ENCODE assay signal across 1 cellular context in the genomic region with DNA sequence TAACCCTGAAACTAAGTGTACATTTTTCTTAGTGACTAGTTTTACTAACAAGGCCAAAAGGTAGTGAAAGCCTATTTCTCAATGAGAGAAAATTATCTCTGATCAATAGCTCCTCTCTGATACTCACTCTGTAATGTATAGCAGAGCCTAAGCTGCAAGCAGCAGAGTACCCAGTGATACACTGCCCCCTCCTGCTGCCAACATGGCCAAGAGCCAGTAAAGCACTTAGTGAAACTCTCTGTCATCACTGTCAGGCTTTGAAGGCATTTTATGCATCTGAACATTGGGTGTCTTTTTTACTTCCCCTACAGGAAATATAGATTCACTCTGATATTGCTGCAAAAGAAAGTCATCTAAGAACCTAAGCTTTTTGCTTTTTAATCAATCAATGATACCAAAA.
TF ChIP-seq lines count a peak whose summit lies in the region.

No MANE protein-coding gene starts in this region.

TF ChIP-seq in GM23338, 12 proteins besides CTCF, POLR2A, EP300 and RAD21 (continued from another document):
- TF ChIP-seq, protein P1, sequence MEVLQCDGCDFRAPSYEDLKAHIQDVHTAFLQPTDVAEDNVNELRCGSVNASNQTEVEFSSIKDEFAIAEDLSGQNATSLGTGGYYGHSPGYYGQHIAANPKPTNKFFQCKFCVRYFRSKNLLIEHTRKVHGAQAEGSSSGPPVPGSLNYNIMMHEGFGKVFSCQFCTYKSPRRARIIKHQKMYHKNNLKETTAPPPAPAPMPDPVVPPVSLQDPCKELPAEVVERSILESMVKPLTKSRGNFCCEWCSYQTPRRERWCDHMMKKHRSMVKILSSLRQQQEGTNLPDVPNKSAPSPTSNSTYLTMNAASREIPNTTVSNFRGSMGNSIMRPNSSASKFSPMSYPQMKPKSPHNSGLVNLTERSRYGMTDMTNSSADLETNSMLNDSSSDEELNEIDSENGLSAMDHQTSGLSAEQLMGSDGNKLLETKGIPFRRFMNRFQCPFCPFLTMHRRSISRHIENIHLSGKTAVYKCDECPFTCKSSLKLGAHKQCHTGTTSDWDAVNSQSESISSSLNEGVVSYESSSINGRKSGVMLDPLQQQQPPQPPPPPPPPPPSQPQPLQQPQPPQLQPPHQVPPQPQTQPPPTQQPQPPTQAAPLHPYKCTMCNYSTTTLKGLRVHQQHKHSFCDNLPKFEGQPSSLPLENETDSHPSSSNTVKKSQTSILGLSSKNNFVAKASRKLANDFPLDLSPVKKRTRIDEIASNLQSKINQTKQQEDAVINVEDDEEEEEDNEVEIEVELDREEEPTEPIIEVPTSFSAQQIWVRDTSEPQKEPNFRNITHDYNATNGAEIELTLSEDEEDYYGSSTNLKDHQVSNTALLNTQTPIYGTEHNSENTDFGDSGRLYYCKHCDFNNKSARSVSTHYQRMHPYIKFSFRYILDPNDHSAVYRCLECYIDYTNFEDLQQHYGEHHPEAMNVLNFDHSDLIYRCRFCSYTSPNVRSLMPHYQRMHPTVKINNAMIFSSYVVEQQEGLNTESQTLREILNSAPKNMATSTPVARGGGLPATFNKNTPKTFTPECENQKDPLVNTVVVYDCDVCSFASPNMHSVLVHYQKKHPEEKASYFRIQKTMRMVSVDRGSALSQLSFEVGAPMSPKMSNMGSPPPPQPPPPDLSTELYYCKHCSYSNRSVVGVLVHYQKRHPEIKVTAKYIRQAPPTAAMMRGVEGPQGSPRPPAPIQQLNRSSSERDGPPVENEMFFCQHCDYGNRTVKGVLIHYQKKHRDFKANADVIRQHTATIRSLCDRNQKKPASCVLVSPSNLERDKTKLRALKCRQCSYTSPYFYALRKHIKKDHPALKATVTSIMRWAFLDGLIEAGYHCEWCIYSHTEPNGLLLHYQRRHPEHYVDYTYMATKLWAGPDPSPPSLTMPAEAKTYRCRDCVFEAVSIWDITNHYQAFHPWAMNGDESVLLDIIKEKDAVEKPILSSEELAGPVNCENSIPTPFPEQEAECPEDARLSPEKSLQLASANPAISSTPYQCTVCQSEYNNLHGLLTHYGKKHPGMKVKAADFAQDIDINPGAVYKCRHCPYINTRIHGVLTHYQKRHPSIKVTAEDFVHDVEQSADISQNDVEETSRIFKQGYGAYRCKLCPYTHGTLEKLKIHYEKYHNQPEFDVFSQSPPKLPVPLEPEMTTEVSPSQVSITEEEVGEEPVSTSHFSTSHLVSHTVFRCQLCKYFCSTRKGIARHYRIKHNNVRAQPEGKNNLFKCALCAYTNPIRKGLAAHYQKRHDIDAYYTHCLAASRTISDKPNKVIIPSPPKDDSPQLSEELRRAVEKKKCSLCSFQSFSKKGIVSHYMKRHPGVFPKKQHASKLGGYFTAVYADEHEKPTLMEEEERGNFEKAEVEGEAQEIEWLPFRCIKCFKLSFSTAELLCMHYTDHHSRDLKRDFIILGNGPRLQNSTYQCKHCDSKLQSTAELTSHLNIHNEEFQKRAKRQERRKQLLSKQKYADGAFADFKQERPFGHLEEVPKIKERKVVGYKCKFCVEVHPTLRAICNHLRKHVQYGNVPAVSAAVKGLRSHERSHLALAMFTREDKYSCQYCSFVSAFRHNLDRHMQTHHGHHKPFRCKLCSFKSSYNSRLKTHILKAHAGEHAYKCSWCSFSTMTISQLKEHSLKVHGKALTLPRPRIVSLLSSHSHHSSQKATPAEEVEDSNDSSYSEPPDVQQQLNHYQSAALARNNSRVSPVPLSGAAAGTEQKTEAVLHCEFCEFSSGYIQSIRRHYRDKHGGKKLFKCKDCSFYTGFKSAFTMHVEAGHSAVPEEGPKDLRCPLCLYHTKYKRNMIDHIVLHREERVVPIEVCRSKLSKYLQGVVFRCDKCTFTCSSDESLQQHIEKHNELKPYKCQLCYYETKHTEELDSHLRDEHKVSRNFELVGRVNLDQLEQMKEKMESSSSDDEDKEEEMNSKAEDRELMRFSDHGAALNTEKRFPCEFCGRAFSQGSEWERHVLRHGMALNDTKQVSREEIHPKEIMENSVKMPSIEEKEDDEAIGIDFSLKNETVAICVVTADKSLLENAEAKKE (CRISPR knock-in tag; IDR thresholded peaks at IDR 0.05): no peak
- no peak for TF ChIP-seq ZNF331 (CRISPR knock-in tag; IDR thresholded peaks at IDR 0.05; ENCODE audit: low read depth)
- TF ChIP-seq POLR2AphosphoS5 (IDR thresholded peaks at IDR 0.05; ENCODE audit: low read depth): no peak
- TF ChIP-seq, protein P2, sequence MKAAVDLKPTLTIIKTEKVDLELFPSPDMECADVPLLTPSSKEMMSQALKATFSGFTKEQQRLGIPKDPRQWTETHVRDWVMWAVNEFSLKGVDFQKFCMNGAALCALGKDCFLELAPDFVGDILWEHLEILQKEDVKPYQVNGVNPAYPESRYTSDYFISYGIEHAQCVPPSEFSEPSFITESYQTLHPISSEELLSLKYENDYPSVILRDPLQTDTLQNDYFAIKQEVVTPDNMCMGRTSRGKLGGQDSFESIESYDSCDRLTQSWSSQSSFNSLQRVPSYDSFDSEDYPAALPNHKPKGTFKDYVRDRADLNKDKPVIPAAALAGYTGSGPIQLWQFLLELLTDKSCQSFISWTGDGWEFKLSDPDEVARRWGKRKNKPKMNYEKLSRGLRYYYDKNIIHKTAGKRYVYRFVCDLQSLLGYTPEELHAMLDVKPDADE (IDR thresholded peaks at IDR 0.05): no peak
- TF ChIP-seq ZNF114 (CRISPR knock-in tag; IDR thresholded peaks at IDR 0.05): no peak
- TF ChIP-seq, protein P3, sequence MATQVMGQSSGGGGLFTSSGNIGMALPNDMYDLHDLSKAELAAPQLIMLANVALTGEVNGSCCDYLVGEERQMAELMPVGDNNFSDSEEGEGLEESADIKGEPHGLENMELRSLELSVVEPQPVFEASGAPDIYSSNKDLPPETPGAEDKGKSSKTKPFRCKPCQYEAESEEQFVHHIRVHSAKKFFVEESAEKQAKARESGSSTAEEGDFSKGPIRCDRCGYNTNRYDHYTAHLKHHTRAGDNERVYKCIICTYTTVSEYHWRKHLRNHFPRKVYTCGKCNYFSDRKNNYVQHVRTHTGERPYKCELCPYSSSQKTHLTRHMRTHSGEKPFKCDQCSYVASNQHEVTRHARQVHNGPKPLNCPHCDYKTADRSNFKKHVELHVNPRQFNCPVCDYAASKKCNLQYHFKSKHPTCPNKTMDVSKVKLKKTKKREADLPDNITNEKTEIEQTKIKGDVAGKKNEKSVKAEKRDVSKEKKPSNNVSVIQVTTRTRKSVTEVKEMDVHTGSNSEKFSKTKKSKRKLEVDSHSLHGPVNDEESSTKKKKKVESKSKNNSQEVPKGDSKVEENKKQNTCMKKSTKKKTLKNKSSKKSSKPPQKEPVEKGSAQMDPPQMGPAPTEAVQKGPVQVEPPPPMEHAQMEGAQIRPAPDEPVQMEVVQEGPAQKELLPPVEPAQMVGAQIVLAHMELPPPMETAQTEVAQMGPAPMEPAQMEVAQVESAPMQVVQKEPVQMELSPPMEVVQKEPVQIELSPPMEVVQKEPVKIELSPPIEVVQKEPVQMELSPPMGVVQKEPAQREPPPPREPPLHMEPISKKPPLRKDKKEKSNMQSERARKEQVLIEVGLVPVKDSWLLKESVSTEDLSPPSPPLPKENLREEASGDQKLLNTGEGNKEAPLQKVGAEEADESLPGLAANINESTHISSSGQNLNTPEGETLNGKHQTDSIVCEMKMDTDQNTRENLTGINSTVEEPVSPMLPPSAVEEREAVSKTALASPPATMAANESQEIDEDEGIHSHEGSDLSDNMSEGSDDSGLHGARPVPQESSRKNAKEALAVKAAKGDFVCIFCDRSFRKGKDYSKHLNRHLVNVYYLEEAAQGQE (IDR thresholded peaks at IDR 0.05; ENCODE audit: unreplicated experiment): no peak
- TF ChIP-seq STAT1 (IDR thresholded peaks at IDR 0.05; ENCODE audit: unreplicated experiment): no peak
- TF ChIP-seq JUNB (IDR thresholded peaks at IDR 0.05; ENCODE audit: unreplicated experiment): no peak
